13 cellular contexts compared by ENCODE assay signal in the genomic region with DNA sequence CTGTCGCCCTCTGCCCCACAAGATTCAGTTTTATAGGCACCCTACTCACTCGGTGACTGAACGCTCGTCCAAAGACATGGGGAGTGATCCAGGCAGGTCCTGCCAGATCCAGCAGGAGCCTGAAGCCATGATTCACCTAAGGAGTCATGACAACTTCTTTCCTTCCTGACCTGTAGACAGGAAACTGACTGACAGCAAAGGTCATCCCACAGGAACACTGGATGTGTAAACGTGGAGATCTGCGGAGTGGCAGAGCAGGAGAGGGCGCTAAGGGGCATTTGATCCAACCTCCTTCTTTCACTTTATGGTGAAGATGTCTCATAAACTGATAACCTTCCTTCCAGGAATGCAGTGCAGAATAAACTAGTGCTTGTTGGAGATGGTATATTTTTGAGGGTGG.
DNase-seq lines count a peak whose midpoint lies in the region; ATAC-seq and TF ChIP-seq lines count a peak whose summit lies in the region.
"Had no signal": no experiment of that assay in that cellular context is flagged by ENCODE, and none has a peak within 500 bp of the region (broad histone marks: within the 10 kb centered on the region; RNA-seq: fewer than 3 reads in every experiment).

No MANE protein-coding gene starts in this region.

- H3K4me1 ChIP-seq in suprapubic skin: peaks cover 6% of the 10 kb centered on the region

- no peaks in the 10 kb centered on the region for H3K9me3 ChIP-seq in suprapubic skin

- H3K9me3 Mint-ChIP-seq in stimulated activated naive CD8-positive, alpha-beta T cell treated with anti-CD3 and anti-CD28 coated beads, Interleukin-15, Interleukin-2, amounts not matched to agents 100 ng/mL and 50 ng/mL, for 24 hours: no peaks in the 10 kb centered on the region
- H3K9me3 Mint-ChIP-seq in WTC11: no peaks in the 10 kb centered on the region
- H3K9me3 Mint-ChIP-seq: activated CD4-positive, alpha-beta memory T cell treated with anti-CD3 and anti-CD28 coated beads for 36 hours had no signal

- CTCF ChIA-PET in WTC11 (lab: Charles Lee): no interaction called here

- H3K27ac ChIP-seq in suprapubic skin: no peak overlapping the region
- H3K27ac ChIP-seq: KMS-11 had no signal

- TF ChIP-seq CTCF in WTC11 (IDR thresholded peaks at IDR 0.05) (no peak), suprapubic skin (IDR thresholded peaks at IDR 0.05) (no peak)

- no peaks in the 10 kb centered on the region for H3K27me3 Mint-ChIP-seq in stimulated activated naive CD8-positive, alpha-beta T cell treated with anti-CD3 and anti-CD28 coated beads, Interleukin-15, Interleukin-2, amounts not matched to agents 100 ng/mL and 50 ng/mL, for 24 hours
- H3K27me3 Mint-ChIP-seq in WTC11 (ENCODE audit: low read depth): no peaks in the 10 kb centered on the region
- H3K27me3 Mint-ChIP-seq: activated CD4-positive, alpha-beta memory T cell treated with anti-CD3 and anti-CD28 coated beads for 36 hours had no signal

- H3K4me3 Mint-ChIP-seq in stimulated activated naive CD8-positive, alpha-beta T cell treated with anti-CD3 and anti-CD28 coated beads, Interleukin-15, Interleukin-2, amounts not matched to agents 100 ng/mL and 50 ng/mL, for 24 hours: no peak overlapping the region
- no peak overlapping the region for H3K4me3 Mint-ChIP-seq in WTC11
- H3K4me3 Mint-ChIP-seq: activated CD4-positive, alpha-beta memory T cell treated with anti-CD3 and anti-CD28 coated beads for 36 hours; HFFc6 had no signal

- WGBS in suprapubic skin: 91% methylated on average over 7 of the region's 7 CpGs

- no peaks in the 10 kb centered on the region for H3K27me3 ChIP-seq in suprapubic skin

- H3K36me3 Mint-ChIP-seq in stimulated activated naive CD8-positive, alpha-beta T cell treated with anti-CD3 and anti-CD28 coated beads, Interleukin-15, Interleukin-2, amounts not matched to agents 100 ng/mL and 50 ng/mL, for 24 hours (ENCODE audit: low read depth): peaks cover 65% of the 10 kb centered on the region
- H3K36me3 Mint-ChIP-seq in WTC11: no peaks in the 10 kb centered on the region

- POLR2A ChIA-PET in WTC11 (lab: Charles Lee): no interaction called here

- H3K27ac Mint-ChIP-seq in stimulated activated naive CD8-positive, alpha-beta T cell treated with anti-CD3 and anti-CD28 coated beads, Interleukin-15, Interleukin-2, amounts not matched to agents 100 ng/mL and 50 ng/mL, for 24 hours: peak overlapping the region; percentile 50
- H3K27ac Mint-ChIP-seq in WTC11: no peak overlapping the region
- H3K27ac Mint-ChIP-seq: activated CD4-positive, alpha-beta memory T cell treated with anti-CD3 and anti-CD28 coated beads for 36 hours; HFFc6 had no signal

- no peak for ATAC-seq in stimulated activated naive CD8-positive, alpha-beta T cell treated with anti-CD3 and anti-CD28 coated beads, Interleukin-15, Interleukin-2, amounts not matched to agents 100 U/mL and 50 U/mL, for 24 hours
- peak; percentile 69 for ATAC-seq in WTC11

- H3K36me3 ChIP-seq in suprapubic skin: no peaks in the 10 kb centered on the region

- no peak for DNase-seq in stimulated activated naive CD8-positive, alpha-beta T cell treated with anti-CD3 and anti-CD28 coated beads, Interleukin-15, Interleukin-2, amounts not matched to agents 100 U/mL and 50 U/mL, for 24 hours
- DNase-seq in WTC11 (ENCODE audit: low spot score) (no peak), iris pigment epithelial cell (ENCODE audit: low read depth) (peak; percentile 66), suprapubic skin (ENCODE audit: low spot score in 2 of 2) (no peak), NCI-H146 (lab: John Stamatoyannopoulos, UW) (no peak), SK-N-DZ (ENCODE audit: low spot score) (no peak), midbrain (lab: John Stamatoyannopoulos, UW) (no peak)
- DNase-seq: activated CD4-positive, alpha-beta memory T cell treated with anti-CD3 and anti-CD28 coated beads for 36 hours; HFFc6; NCI-H2029; stimulated activated CD4-positive, alpha-beta T cell treated with anti-CD3 and anti-CD28 coated beads, Interleukin-12 subunit alpha, Interleukin-12 subunit beta, amount 100 ng/mL, for 4 hours had no signal

- TF ChIP-seq POLR2A in suprapubic skin (IDR thresholded peaks at IDR 0.05): no peak

- H3K4me3 ChIP-seq in suprapubic skin: no peak overlapping the region

- peaks cover 99% of the 10 kb centered on the region for H3K4me1 Mint-ChIP-seq in stimulated activated naive CD8-positive, alpha-beta T cell treated with anti-CD3 and anti-CD28 coated beads, Interleukin-15, Interleukin-2, amounts not matched to agents 100 ng/mL and 50 ng/mL, for 24 hours (ENCODE audit: low read depth)
- no peaks in the 10 kb centered on the region for H3K4me1 Mint-ChIP-seq in WTC11

- TF ChIP-seq EP300 in suprapubic skin (IDR thresholded peaks at IDR 0.05): no peak

TF ChIP-seq in WTC11, 78 proteins besides CTCF, POLR2A, EP300 and RAD21 (continues in another document):
- TF ChIP-seq, protein P1, sequence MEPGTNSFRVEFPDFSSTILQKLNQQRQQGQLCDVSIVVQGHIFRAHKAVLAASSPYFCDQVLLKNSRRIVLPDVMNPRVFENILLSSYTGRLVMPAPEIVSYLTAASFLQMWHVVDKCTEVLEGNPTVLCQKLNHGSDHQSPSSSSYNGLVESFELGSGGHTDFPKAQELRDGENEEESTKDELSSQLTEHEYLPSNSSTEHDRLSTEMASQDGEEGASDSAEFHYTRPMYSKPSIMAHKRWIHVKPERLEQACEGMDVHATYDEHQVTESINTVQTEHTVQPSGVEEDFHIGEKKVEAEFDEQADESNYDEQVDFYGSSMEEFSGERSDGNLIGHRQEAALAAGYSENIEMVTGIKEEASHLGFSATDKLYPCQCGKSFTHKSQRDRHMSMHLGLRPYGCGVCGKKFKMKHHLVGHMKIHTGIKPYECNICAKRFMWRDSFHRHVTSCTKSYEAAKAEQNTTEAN (CRISPR knock-in tag; IDR thresholded peaks at IDR 0.05): no peak
- TF ChIP-seq TCF7 (CRISPR knock-in tag; IDR thresholded peaks at IDR 0.05; ENCODE audit: low read depth): no peak
- TF ChIP-seq, protein P2, sequence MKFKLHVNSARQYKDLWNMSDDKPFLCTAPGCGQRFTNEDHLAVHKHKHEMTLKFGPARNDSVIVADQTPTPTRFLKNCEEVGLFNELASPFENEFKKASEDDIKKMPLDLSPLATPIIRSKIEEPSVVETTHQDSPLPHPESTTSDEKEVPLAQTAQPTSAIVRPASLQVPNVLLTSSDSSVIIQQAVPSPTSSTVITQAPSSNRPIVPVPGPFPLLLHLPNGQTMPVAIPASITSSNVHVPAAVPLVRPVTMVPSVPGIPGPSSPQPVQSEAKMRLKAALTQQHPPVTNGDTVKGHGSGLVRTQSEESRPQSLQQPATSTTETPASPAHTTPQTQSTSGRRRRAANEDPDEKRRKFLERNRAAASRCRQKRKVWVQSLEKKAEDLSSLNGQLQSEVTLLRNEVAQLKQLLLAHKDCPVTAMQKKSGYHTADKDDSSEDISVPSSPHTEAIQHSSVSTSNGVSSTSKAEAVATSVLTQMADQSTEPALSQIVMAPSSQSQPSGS (CRISPR knock-in tag; IDR thresholded peaks at IDR 0.05; ENCODE audit: borderline replicate concordance, low read depth): no peak
- TF ChIP-seq CREB1 (CRISPR knock-in tag; IDR thresholded peaks at IDR 0.05): no peak
- TF ChIP-seq GRHL2 (CRISPR knock-in tag; IDR thresholded peaks at IDR 0.05; ENCODE audit: insufficient replicate concordance, severe bottlenecking): no peak
- TF ChIP-seq, protein P3, sequence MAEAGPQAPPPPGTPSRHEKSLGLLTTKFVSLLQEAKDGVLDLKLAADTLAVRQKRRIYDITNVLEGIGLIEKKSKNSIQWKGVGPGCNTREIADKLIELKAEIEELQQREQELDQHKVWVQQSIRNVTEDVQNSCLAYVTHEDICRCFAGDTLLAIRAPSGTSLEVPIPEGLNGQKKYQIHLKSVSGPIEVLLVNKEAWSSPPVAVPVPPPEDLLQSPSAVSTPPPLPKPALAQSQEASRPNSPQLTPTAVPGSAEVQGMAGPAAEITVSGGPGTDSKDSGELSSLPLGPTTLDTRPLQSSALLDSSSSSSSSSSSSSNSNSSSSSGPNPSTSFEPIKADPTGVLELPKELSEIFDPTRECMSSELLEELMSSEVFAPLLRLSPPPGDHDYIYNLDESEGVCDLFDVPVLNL (CRISPR knock-in tag; IDR thresholded peaks at IDR 0.05; ENCODE audit: borderline replicate concordance, low read depth): no peak
- TF ChIP-seq, protein P4, sequence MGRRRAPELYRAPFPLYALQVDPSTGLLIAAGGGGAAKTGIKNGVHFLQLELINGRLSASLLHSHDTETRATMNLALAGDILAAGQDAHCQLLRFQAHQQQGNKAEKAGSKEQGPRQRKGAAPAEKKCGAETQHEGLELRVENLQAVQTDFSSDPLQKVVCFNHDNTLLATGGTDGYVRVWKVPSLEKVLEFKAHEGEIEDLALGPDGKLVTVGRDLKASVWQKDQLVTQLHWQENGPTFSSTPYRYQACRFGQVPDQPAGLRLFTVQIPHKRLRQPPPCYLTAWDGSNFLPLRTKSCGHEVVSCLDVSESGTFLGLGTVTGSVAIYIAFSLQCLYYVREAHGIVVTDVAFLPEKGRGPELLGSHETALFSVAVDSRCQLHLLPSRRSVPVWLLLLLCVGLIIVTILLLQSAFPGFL (CRISPR knock-in tag; IDR thresholded peaks at IDR 0.05; ENCODE audit: borderline replicate concordance): no peak
- TF ChIP-seq, protein P5, sequence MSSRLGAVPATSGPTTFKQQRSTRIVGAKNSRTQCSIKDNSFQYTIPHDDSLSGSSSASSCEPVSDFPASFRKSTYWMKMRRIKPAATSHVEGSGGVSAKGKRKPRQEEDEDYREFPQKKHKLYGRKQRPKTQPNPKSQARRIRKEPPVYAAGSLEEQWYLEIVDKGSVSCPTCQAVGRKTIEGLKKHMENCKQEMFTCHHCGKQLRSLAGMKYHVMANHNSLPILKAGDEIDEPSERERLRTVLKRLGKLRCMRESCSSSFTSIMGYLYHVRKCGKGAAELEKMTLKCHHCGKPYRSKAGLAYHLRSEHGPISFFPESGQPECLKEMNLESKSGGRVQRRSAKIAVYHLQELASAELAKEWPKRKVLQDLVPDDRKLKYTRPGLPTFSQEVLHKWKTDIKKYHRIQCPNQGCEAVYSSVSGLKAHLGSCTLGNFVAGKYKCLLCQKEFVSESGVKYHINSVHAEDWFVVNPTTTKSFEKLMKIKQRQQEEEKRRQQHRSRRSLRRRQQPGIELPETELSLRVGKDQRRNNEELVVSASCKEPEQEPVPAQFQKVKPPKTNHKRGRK (CRISPR knock-in tag; IDR thresholded peaks at IDR 0.05; ENCODE audit: borderline replicate concordance): no peak
- TF ChIP-seq ZNF671 (CRISPR knock-in tag; IDR thresholded peaks at IDR 0.05): no peak
